In the genomic region with DNA sequence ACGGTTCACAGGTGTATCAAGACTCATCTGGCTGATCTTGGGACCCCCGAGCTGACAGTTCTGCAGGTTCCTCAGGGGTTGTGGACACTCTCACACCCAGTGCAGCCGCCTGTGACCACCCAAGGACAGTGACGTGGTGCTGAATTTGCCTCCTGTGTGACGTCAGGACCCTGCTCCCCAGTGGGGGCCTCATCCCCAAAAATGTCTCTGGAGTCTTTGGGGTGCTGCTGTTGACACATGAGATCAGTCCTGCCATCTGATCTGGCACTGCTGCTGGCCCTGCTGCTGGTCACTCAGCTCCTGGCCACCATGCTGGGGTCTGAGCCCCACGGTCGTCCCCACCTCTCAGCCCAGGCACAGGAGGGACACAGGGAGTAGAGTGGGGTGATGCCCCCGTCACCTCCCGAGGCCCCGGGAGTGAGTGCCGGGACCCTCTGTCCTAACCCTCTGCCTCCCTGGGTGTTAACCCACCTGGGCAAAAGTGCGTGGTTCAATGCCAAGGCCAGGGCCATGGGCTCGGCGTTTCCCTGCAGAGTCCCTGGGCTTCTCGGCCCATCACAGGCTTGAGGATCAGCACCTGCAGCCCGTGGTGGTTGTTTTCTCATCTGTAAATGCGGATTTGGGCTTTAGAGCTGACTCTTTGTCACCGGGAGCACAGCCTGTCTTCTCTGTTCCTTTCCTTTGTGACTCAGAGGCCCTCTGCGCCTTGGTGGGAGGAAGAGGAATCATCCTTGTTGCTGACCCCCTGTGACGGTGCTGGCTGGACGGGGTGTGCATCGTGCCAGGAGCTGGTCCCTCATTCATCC, we compare ENCODE assay signal across 8 cellular contexts.
DNase-seq lines count a peak whose midpoint lies in the region; ATAC-seq, FAIRE-seq and TF ChIP-seq lines count a peak whose summit lies in the region.
"Not testable (repeated sequence)": the region's sequence is repeated elsewhere in the genome, so short reads cannot be mapped to it uniquely, and the experiment has no call there.

No MANE protein-coding gene starts in this region.

- H3K9ac ChIP-seq in K562 (ENCODE audit: insufficient read depth in 1 of 2, low read depth in 2 of 2, low read length in 2 of 2) = not testable (repeated sequence)

- H3K4me2 ChIP-seq in K562 (ENCODE audit: insufficient read depth, low read length) = not testable (repeated sequence)

- not testable (repeated sequence) for H3K9me3 ChIP-seq in K562 (replicated peaks; ENCODE audit: control insufficient read depth, insufficient read depth, low read depth, low read length); right atrium auricular region; upper lobe of right lung

- POLR2A ChIA-PET in K562 (lab: Yijun Ruan, JAX) = interaction anchor here (0.6 kb wide), 1 partner anchor 341 kb away, joined by 3 read pairs; no protein-coding TSS in a partner anchor

- not testable (repeated sequence) for H3K9me1 ChIP-seq in K562 (ENCODE audit: control insufficient read depth, insufficient read depth, low read length)

- in situ Hi-C loops in K562 (cut with MboI) = not testable (repeated sequence)

- FAIRE-seq in HTR-8/SVneo (lab: Jason Lieb, UNC) (peak; percentile 26), K562 (lab: Jason Lieb, UNC) (peak; percentile 6)

- H2AFZ ChIP-seq in K562 (ENCODE audit: low read depth, low read length) = not testable (repeated sequence)

- peaks cover 29 to 30% of the 10 kb centered on the region in 2 experiments; a peak in 4 of 5 replicates for H3K4me1 ChIP-seq in K562 (replicated peaks in 1 of 2; ENCODE audit: control insufficient read depth in 2 of 2, insufficient read depth in 2 of 2, low read length in 2 of 2)
- not testable (repeated sequence) for H3K4me1 ChIP-seq in right atrium auricular region, upper lobe of right lung

- H3K4me3 ChIP-seq in K562, coronary artery, right atrium auricular region, upper lobe of right lung: not testable (repeated sequence)

- not testable (repeated sequence) for BruUV-seq in K562 (replicated peaks; lab: Mats Ljungman, UMichigan)

- not testable (repeated sequence) for TF ChIP-seq CTCF in K562 (IDR thresholded peaks at IDR 0.05 in 2 of 3, conservative IDR thresholded peaks at IDR 0.05 in 1 of 3; ENCODE audit: insufficient read depth in 2 of 3, low read depth in 1 of 3, low read length in 3 of 3); coronary artery (IDR thresholded peaks at IDR 0.05); right atrium auricular region (IDR thresholded peaks at IDR 0.05); upper lobe of right lung (IDR thresholded peaks at IDR 0.05)

- WGBS in K562 (ENCODE audit: insufficient coverage, low coverage, missing lambda C conversion rate) = 53% methylated on average over 17 of the region's 22 CpGs

- intact Hi-C loops in K562 (cut with micrococcal nuclease) = loop anchor here (5.0 kb wide), 1 partner anchor 107 kb away; no protein-coding TSS in a partner anchor
- intact Hi-C loops in posterior vena cava (cut with DNase I); upper lobe of right lung (cut with DNase I): not testable (repeated sequence)

- not testable (repeated sequence) for H3K36me3 ChIP-seq in K562 (ENCODE audit: control insufficient read depth, insufficient read depth, low read length); right atrium auricular region; upper lobe of right lung

- H4K20me1 ChIP-seq in K562 (replicated peaks; ENCODE audit: control insufficient read depth, insufficient read depth, low read length) = not testable (repeated sequence)

- not testable (repeated sequence) for H3K79me2 ChIP-seq in K562 (ENCODE audit: control insufficient read depth, insufficient read depth, low read length)

- H3K27ac ChIP-seq in K562 (ENCODE audit: extremely low read depth, low read depth, low read length); coronary artery; right atrium auricular region; upper lobe of right lung: not testable (repeated sequence)

- DNase-seq in HTR-8/SVneo (ENCODE audit: insufficient read length, low spot score); K562 (ENCODE audit: extremely low read depth in 1 of 4, low spot score in 3 of 4); upper lobe of right lung: not testable (repeated sequence)
- peak; percentile 15 for DNase-seq in activated CD8-positive, alpha-beta memory T cell treated with anti-CD3 and anti-CD28 coated beads, Interleukin-2, amount 50 U/mL, for 48 hours
- peak; percentile 49 for DNase-seq in coronary artery (ENCODE audit: low spot score)
- peak; percentile 38 for DNase-seq in right atrium auricular region (ENCODE audit: low spot score)
- peak; percentile 76 for DNase-seq in mesenteric fat pad (ENCODE audit: low spot score)
- DNase-seq in posterior vena cava (ENCODE audit: low spot score) = peak; percentile 62

- TF ChIP-seq POLR2A in K562 (conservative IDR thresholded peaks at IDR 0.05) = not testable (repeated sequence)

- CTCF ChIA-PET in K562 (lab: Yijun Ruan, JAX; ENCODE audit: low intra/inter-chr PET ratio) = not testable (repeated sequence)

- not testable (repeated sequence) for TF ChIP-seq RAD21 in K562 (CRISPR knock-in tag; conservative IDR thresholded peaks at IDR 0.05 in 1 of 2, IDR thresholded peaks at IDR 0.05 in 1 of 2)

- ATAC-seq in K562 = not testable (repeated sequence)
- ATAC-seq in upper lobe of right lung = peak; percentile 19

- not testable (repeated sequence) for TF ChIP-seq EP300 in K562 (IDR thresholded peaks at IDR 0.05; ENCODE audit: low read length)

- H3K27me3 ChIP-seq in K562 (ENCODE audit: control insufficient read depth in 2 of 2, insufficient read depth in 2 of 2, low read length in 2 of 2); right atrium auricular region: not testable (repeated sequence)
- H3K27me3 ChIP-seq in upper lobe of right lung = peaks cover 13% of the 10 kb centered on the region
